ENCODE assay signal across 8 cellular contexts in genomic region chr1:174964261-174964984, GRCh38. TPM values are rescaled to one million over a fixed set of nuclear protein-coding genes. Genes with fewer than 3 reads are reported as not detected.
DNase-seq lines count a peak whose midpoint lies in the region; ATAC-seq and TF ChIP-seq lines count a peak whose summit lies in the region.

No MANE protein-coding gene starts in this region.

- H3K18ac ChIP-seq in mesendoderm (ENCODE audit: low read length): peak overlapping the region; percentile 51

- peaks cover 63% of the 10 kb centered on the region for H3K4me1 ChIP-seq in CD8-positive, alpha-beta memory T cell (ENCODE audit: insufficient read depth, low read length)
- H3K4me1 ChIP-seq in ascending aorta: peaks cover 3 to 26% of the 10 kb centered on the region in 2 donors
- peaks cover 7% of the 10 kb centered on the region for H3K4me1 ChIP-seq in mesendoderm (ENCODE audit: control insufficient read depth, low read depth, low read length)

- no peak overlapping the region for H3K4ac ChIP-seq in mesendoderm (ENCODE audit: low read depth, low read length)

- no peak overlapping the region for H2BK120ac ChIP-seq in mesendoderm (ENCODE audit: low read depth, low read length)

- H3K4me3 ChIP-seq in CD8-positive, alpha-beta memory T cell (ENCODE audit: low read length): peak overlapping the region; percentile 50
- no peak overlapping the region for H3K4me3 ChIP-seq in ascending aorta
- H3K4me3 ChIP-seq in mesendoderm (ENCODE audit: low read length): no peak overlapping the region

- DNase-seq in CD8-positive, alpha-beta memory T cell: peak in 3 of 5 donors; percentile 46 to 67 (median 60)
- peak; percentile 75 for DNase-seq in NCI-H187 treated with DMSO at 0.1 percent for 48 hours (lab: John Stamatoyannopoulos, UW)
- DNase-seq in ascending aorta (ENCODE audit: low spot score in 2 of 2): no peak
- DNase-seq in mesendoderm: no peak
- no peak for DNase-seq in SW480 (ENCODE audit: low spot score)
- no peak for DNase-seq in NCI-H345 (lab: John Stamatoyannopoulos, UW)

- no peak overlapping the region for H3K9ac ChIP-seq in mesendoderm (ENCODE audit: low read length)

- H3K27me3 ChIP-seq in CD8-positive, alpha-beta memory T cell (ENCODE audit: insufficient read depth, low read length, poor library complexity, severe bottlenecking): no peaks in the 10 kb centered on the region
- H3K27me3 ChIP-seq in ascending aorta (no peaks in the 10 kb centered on the region), mesendoderm (ENCODE audit: insufficient read depth, low read length, poor library complexity) (no peaks in the 10 kb centered on the region)

- no peaks in the 10 kb centered on the region for H3K9me3 Mint-ChIP-seq in CD8-positive, alpha-beta memory T cell

- peak overlapping the region; percentile 82 to 99 (median 94) for H3K27ac Mint-ChIP-seq in CD8-positive, alpha-beta memory T cell

- no peak overlapping the region for H2BK5ac ChIP-seq in mesendoderm (ENCODE audit: low read length)

- H3K9me3 ChIP-seq in CD8-positive, alpha-beta memory T cell (ENCODE audit: low read length): no peaks in the 10 kb centered on the region
- H3K9me3 ChIP-seq in ascending aorta: no peaks in the 10 kb centered on the region

- H3K4me2 ChIP-seq in mesendoderm (ENCODE audit: low read length): no peak overlapping the region

- peak overlapping the region; percentile 27 to 89 (median 85) for H3K4me3 Mint-ChIP-seq in CD8-positive, alpha-beta memory T cell

- POLR2A ChIA-PET in CD8-positive, alpha-beta memory T cell (lab: Charles Lee): interaction anchor here (0.6 to 8.3 kb wide), 6 partner anchors 10 to 811 kb away, joined by 3 to 123 read pairs (median 4); partner anchors contain the start of gene CACYBP

- peak overlapping the region; percentile 80 for H3K27ac ChIP-seq in CD8-positive, alpha-beta memory T cell (ENCODE audit: low read depth, low read length)
- H3K27ac ChIP-seq in ascending aorta: peak overlapping the region; percentile 44 to 70
- H3K27ac ChIP-seq in mesendoderm (ENCODE audit: low read depth, low read length): no peak overlapping the region

- ATAC-seq in HG03135 (IDR thresholded peaks at IDR 0.05; ENCODE audit: unreplicated experiment) (no peak), HG03025 (IDR thresholded peaks at IDR 0.05; ENCODE audit: low FRiP score, unreplicated experiment) (no peak)

- H3K79me1 ChIP-seq in mesendoderm (ENCODE audit: low read length): no peaks in the 10 kb centered on the region

- no peaks in the 10 kb centered on the region for H3K36me3 ChIP-seq in CD8-positive, alpha-beta memory T cell (ENCODE audit: insufficient read depth, low read length)
- H3K36me3 ChIP-seq in ascending aorta: no peaks in the 10 kb centered on the region
- H3K36me3 ChIP-seq in mesendoderm (ENCODE audit: control insufficient read depth, insufficient read depth, low read length): no peaks in the 10 kb centered on the region

- H2AK5ac ChIP-seq in mesendoderm (ENCODE audit: low read length): no peak overlapping the region

- no peak overlapping the region for H3K56ac ChIP-seq in mesendoderm (ENCODE audit: low read length)

- H3K4me1 Mint-ChIP-seq in CD8-positive, alpha-beta memory T cell: peaks cover 55 to 63% (median 61%) of the 10 kb centered on the region in 3 donors

- TF ChIP-seq CTCF in ascending aorta (IDR thresholded peaks at IDR 0.05): no peak

- CTCF ChIA-PET in CD8-positive, alpha-beta memory T cell (lab: Charles Lee): interaction anchor here (0.7 to 3.2 kb wide), 4 partner anchors 20 to 165 kb away, joined by 3 to 12 read pairs (median 4); no protein-coding TSS in a partner anchor

- H3K36me3 Mint-ChIP-seq in CD8-positive, alpha-beta memory T cell: peaks cover 0 to 13% (median 2%) of the 10 kb centered on the region in 3 donors

- H4K5ac ChIP-seq in mesendoderm (ENCODE audit: low read length): no peak overlapping the region

- no peaks in the 10 kb centered on the region for H3K79me2 ChIP-seq in mesendoderm (ENCODE audit: control insufficient read depth, insufficient read depth, low read length)

- H3K27me3 Mint-ChIP-seq in CD8-positive, alpha-beta memory T cell: no peaks in the 10 kb centered on the region

- intact Hi-C loops in ascending aorta (cut with DNase I): no loop called here

- H4K8ac ChIP-seq in mesendoderm (ENCODE audit: low read depth, low read length): no peak overlapping the region

- WGBS in mesendoderm (ENCODE audit: extremely low coverage, insufficient coverage, low lambda C conversion rate): no CpG with 5 or more reads among the region's 6 CpGs

- H3K23ac ChIP-seq in mesendoderm (ENCODE audit: low read length): no peak overlapping the region

- peak overlapping the region; percentile 92 for H2BK15ac ChIP-seq in mesendoderm (replicated peaks; ENCODE audit: low read depth)

RNA-seq across cellular contexts. Expression of gene CACYBP, which starts 35.3 kb away (rescaled TPM):
- total RNA-seq in CD8-positive, alpha-beta memory T cell: 100 to 1,000 TPM; 345 to 372 TPM
- 166 TPM for polyA plus RNA-seq in CD8-positive, alpha-beta memory T cell
- 77.4 TPM for total RNA-seq in ascending aorta
- 113 TPM for polyA plus RNA-seq in mesendoderm (2013, experiment 1 of 2)
- 111 TPM for polyA plus RNA-seq in mesendoderm (2013, experiment 2 of 2)

RNA-seq across cellular contexts. Expression of gene MRPS14, which starts 58.8 kb away (rescaled TPM):
- total RNA-seq in CD8-positive, alpha-beta memory T cell: 10 to 100 TPM; 41.0 to 41.4 TPM
- 49.4 TPM for polyA plus RNA-seq in CD8-positive, alpha-beta memory T cell
- 8.2 TPM for total RNA-seq in ascending aorta
- polyA plus RNA-seq in mesendoderm (2013, experiment 1 of 2): 52.1 TPM
- 50.0 TPM for polyA plus RNA-seq in mesendoderm (2013, experiment 2 of 2)

Comparison
In these comparisons a context has a peak if more than half of its experiments do, and no peak if none do; other contexts are left out.
1. DNase-seq: peak in CD8-positive, alpha-beta memory T cell (3 of 5) and NCI-H187 treated with DMSO at 0.1 percent for 48 hours (single experiment); none in ascending aorta (0 of 2), mesendoderm (single experiment), SW480 (single experiment) and NCI-H345 (single experiment).